Comparison of ENCODE assay signal across 28 cellular contexts in genomic region chr5:161889971-161890370, GRCh38. TPM values are rescaled to one million over a fixed set of nuclear protein-coding genes. Genes with fewer than 3 reads are reported as not detected.
A peak's percentile ranks its signal among the peaks of the same experiment; 100 is the strongest.
DNase-seq lines count a peak whose midpoint lies in the region; ATAC-seq, FAIRE-seq and TF ChIP-seq lines count a peak whose summit lies in the region.
"Had no signal": no experiment of that assay in that cellular context is flagged by ENCODE, and none has a peak within 500 bp of the region (broad histone marks: within the 10 kb centered on the region; RNA-seq: fewer than 3 reads in every experiment).

No MANE protein-coding gene starts in this region.

- no peak for FAIRE-seq in small intestine (lab: Jason Lieb, UNC)
- FAIRE-seq: GM12892, GM18507, H54, HTR-8/SVneo had no signal

- no peaks in the 10 kb centered on the region for H3K36me3 Mint-ChIP-seq in MCF 10A (ENCODE audit: insufficient read depth, unreplicated experiment)
- H3K36me3 Mint-ChIP-seq: IgD-negative memory B cell had no signal

- H3K4me1 ChIP-seq in breast epithelium (no peaks in the 10 kb centered on the region), small intestine (ENCODE audit: control insufficient read depth in 2 of 2, insufficient read depth in 1 of 2, low read depth in 1 of 2, low read length in 1 of 2) (no peaks in the 10 kb centered on the region)
- H3K4me1 ChIP-seq: Caco-2 had no signal

- H3K36me3 ChIP-seq in breast epithelium (no peaks in the 10 kb centered on the region), small intestine (ENCODE audit: control insufficient read depth in 2 of 2, insufficient read depth in 2 of 2, low read length in 2 of 2) (no peaks in the 10 kb centered on the region)

- no peak for TF ChIP-seq POLR2A in breast epithelium (IDR thresholded peaks at IDR 0.05)

- H3K27ac ChIP-seq in breast epithelium (no peak overlapping the region), small intestine (ENCODE audit: low read depth in 1 of 2, low read length in 1 of 2) (no peak overlapping the region)
- H3K27ac ChIP-seq: HL-60 had no signal

- POLR2A ChIA-PET in MCF 10A (lab: Yijun Ruan, JAX) = no interaction called here

- H3K4me3 ChIP-seq in breast epithelium = no peak overlapping the region
- H3K4me3 ChIP-seq in small intestine (ENCODE audit: low read depth in 1 of 2, low read length in 2 of 2) = no peak overlapping the region

- DNase-seq in MCF 10A (ENCODE audit: unreplicated experiment) = peak; percentile 30
- DNase-seq in breast epithelium (ENCODE audit: low spot score in 2 of 2) = no peak
- DNase-seq in iPS-NIHi7 (ENCODE audit: extremely low spot score) = peak; percentile 7
- DNase-seq in OCI-M1 (lab: John Stamatoyannopoulos, UW) = no peak
- DNase-seq in small intestine = no peak
- no peak for DNase-seq in activated naive CD4-positive, alpha-beta T cell treated with anti-CD3 and anti-CD28 coated beads, Interleukin-2, amount 50 U/mL, for 16 hours
- DNase-seq: CD4-positive, alpha-beta T cell; DMS153; EL; MM.1S; NCI-H1092; NCI-H1436 treated with DMSO at 0.1 percent for 48 hours; NCI-H2029; NCI-H2171 treated with DMSO at 0.1 percent for 48 hours; NCI-H446; NCI-H69; RPMI8226; SHP77 treated with DMSO at 0.1 percent for 48 hours had no signal

- H3K27me3 ChIP-seq in breast epithelium (no peaks in the 10 kb centered on the region), small intestine (ENCODE audit: control insufficient read depth in 2 of 2, insufficient read depth in 2 of 2, low read length in 2 of 2) (no peaks in the 10 kb centered on the region)

- no peaks in the 10 kb centered on the region for H3K9me3 ChIP-seq in breast epithelium
- no peaks in the 10 kb centered on the region for H3K9me3 ChIP-seq in small intestine (ENCODE audit: control insufficient read depth, low read depth)
- H3K9me3 ChIP-seq: Caco-2 had no signal

- no peak overlapping the region for H3K4me3 Mint-ChIP-seq in MCF 10A (ENCODE audit: unreplicated experiment)
- H3K4me3 Mint-ChIP-seq: CD4-positive, alpha-beta T cell; IgD-negative memory B cell had no signal

- TF ChIP-seq CTCF in MCF 10A (IDR thresholded peaks at IDR 0.05; ENCODE audit: unreplicated experiment) = no peak
- no peak for TF ChIP-seq CTCF in breast epithelium (IDR thresholded peaks at IDR 0.05)

- no peaks in the 10 kb centered on the region for H3K9me3 Mint-ChIP-seq in MCF 10A (ENCODE audit: unreplicated experiment)

- no peak overlapping the region for H3K27ac Mint-ChIP-seq in MCF 10A (ENCODE audit: low read depth, unreplicated experiment)
- H3K27ac Mint-ChIP-seq: CD4-positive, alpha-beta T cell; IgD-negative memory B cell had no signal

- ATAC-seq in GM19452 (IDR thresholded peaks at IDR 0.05; ENCODE audit: unreplicated experiment) = no peak

- peaks cover 9% of the 10 kb centered on the region for H3K27me3 Mint-ChIP-seq in MCF 10A (ENCODE audit: insufficient read depth, unreplicated experiment)
- H3K27me3 Mint-ChIP-seq: CD4-positive, alpha-beta T cell; IgD-negative memory B cell had no signal

- BruUV-seq in MCF 10A (replicated peaks; lab: Mats Ljungman, UMichigan) = no TSS peak

- intact Hi-C loops in MCF 10A (cut with micrococcal nuclease) = no loop called here
- intact Hi-C loops in breast epithelium (cut with DNase I; ENCODE audit: low total_unique reads) = no loop called here

- no peaks in the 10 kb centered on the region for H3K4me1 Mint-ChIP-seq in MCF 10A (ENCODE audit: insufficient read depth, unreplicated experiment)
- H3K4me1 Mint-ChIP-seq: IgD-negative memory B cell had no signal

- CTCF ChIA-PET in MCF 10A (lab: Yijun Ruan, JAX) = no interaction called here

TF ChIP-seq in PFSK-1, 5 proteins besides CTCF, POLR2A, EP300 and RAD21:
- TF ChIP-seq REST (IDR thresholded peaks at IDR 0.05; ENCODE audit: insufficient read depth in 1 of 2, low read depth in 2 of 2, low read length in 2 of 2) (peak; percentile 58 to 85; a peak in 3 of 4 replicates), SIN3A (IDR thresholded peaks at IDR 0.05; ENCODE audit: borderline replicate concordance, insufficient read depth, low read length) (no peak)

RNA-seq across cellular contexts. Expression of gene GABRA1, which starts 42.1 kb away (rescaled TPM):
- total RNA-seq in MCF 10A (2022) = not detected in 2 replicates
- total RNA-seq in breast epithelium = not detected
- not detected for polyA plus RNA-seq in PFSK-1 (2012; ENCODE audit: insufficient read length, low read depth)
- polyA plus RNA-seq in small intestine = under 1 TPM in 1 of 3 donors, not detected in 2; 0.10 TPM
- total RNA-seq: Caco-2; CD4-positive, alpha-beta T cell had no signal
- polyA plus RNA-seq: BJ, IgD-negative memory B cell had no signal

Comparison
In these comparisons a context has a peak if more than half of its experiments do, and no peak if none do; other contexts are left out.
1. DNase-seq: peak in MCF 10A (single experiment) and iPS-NIHi7 (single experiment); none in breast epithelium (0 of 2), OCI-M1 (single experiment), small intestine (single experiment) and activated naive CD4-positive, alpha-beta T cell treated with anti-CD3 and anti-CD28 coated beads, Interleukin-2, amount 50 U/mL, for 16 hours (single experiment).